15 cellular contexts compared by ENCODE assay signal in the genomic region with DNA sequence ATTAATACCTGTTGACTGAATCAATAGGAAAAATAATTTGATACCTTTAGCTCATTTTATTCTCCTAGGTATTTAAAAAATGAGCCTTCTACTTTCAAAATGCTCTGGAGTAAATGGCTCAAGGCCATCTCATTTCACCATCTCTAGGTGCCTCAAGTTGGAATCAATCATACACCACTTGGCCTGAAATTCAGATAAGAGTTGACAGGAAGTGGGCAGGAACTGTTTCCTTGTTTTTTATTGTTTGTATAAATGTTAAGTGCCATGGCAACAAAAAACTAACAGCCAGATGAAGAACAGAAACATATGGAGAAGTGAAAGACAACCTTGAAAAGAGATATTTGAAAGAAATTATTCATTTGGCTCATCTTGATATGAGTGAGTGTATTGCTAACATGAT. TPM values are rescaled to one million over a fixed set of nuclear protein-coding genes. Genes with fewer than 3 reads are reported as not detected.
A peak's percentile ranks its signal among the peaks of the same experiment; 100 is the strongest.
DNase-seq lines count a peak whose midpoint lies in the region; ATAC-seq, FAIRE-seq and TF ChIP-seq lines count a peak whose summit lies in the region.
"Had no signal": no experiment of that assay in that cellular context is flagged by ENCODE, and none has a peak within 500 bp of the region (broad histone marks: within the 10 kb centered on the region; RNA-seq: fewer than 3 reads in every experiment).

No MANE protein-coding gene starts in this region.

- intact Hi-C loops in MCF 10A (cut with micrococcal nuclease) (no loop called here), mammary epithelial cell (cut with micrococcal nuclease) (no loop called here), left ventricle myocardium superior (cut with micrococcal nuclease) (no loop called here), gastrocnemius medialis (cut with DNase I; ENCODE audit: low total_unique reads) (no loop called here)

- no peak for DNase-seq in MCF 10A (ENCODE audit: unreplicated experiment)
- DNase-seq in mammary epithelial cell = no peak
- peak; percentile 76 for DNase-seq in NCI-H226
- DNase-seq in left ventricle myocardium superior = no peak
- no peak for DNase-seq in gastrocnemius medialis
- no peak for DNase-seq in D341Med (ENCODE audit: low spot score)
- DNase-seq in frontal cortex (ENCODE audit: low spot score in 2 of 2) = no peak
- no peak for DNase-seq in NCI-H446 treated with DMSO at 0.1 percent for 48 hours (lab: John Stamatoyannopoulos, UW)
- DNase-seq: activated CD4-positive, alpha-beta T cell treated with anti-CD3 and anti-CD28 coated beads, Interleukin-2, amount 50 U/mL, for 1 hour; CD8-positive, alpha-beta memory T cell; GOT3; NCI-H2107; nucleus accumbens had no signal

- H3K36me3 Mint-ChIP-seq in MCF 10A (ENCODE audit: insufficient read depth, unreplicated experiment) = no peaks in the 10 kb centered on the region
- H3K36me3 Mint-ChIP-seq: CD8-positive, alpha-beta memory T cell had no signal

- no peak overlapping the region for H3K27ac ChIP-seq in mammary epithelial cell (ENCODE audit: insufficient read depth, low read depth, low read length)
- peak overlapping the region in 1 of 4 donors; percentile 45 for H3K27ac ChIP-seq in gastrocnemius medialis
- H3K27ac ChIP-seq: RWPE1 had no signal

- H3K79me2 ChIP-seq in mammary epithelial cell (ENCODE audit: insufficient read depth, low read length) = no peaks in the 10 kb centered on the region

- no peaks in the 10 kb centered on the region for H3K27me3 Mint-ChIP-seq in MCF 10A (ENCODE audit: insufficient read depth, unreplicated experiment)

- BruUV-seq in MCF 10A (replicated peaks; lab: Mats Ljungman, UMichigan) = no TSS peak
- no TSS peak for BruUV-seq in mammary epithelial cell (replicated peaks; lab: Mats Ljungman, UMichigan)

- H3K4me1 ChIP-seq in mammary epithelial cell (ENCODE audit: insufficient read depth, low read length) (no peaks in the 10 kb centered on the region), gastrocnemius medialis (peaks cover 31 to 36% of the 10 kb centered on the region in 2 donors)

- dilution Hi-C loops in mammary epithelial cell (cut with HindIII; ENCODE audit: low sequenced_read_pairs) = no loop called here

- no peak overlapping the region for H2AFZ ChIP-seq in mammary epithelial cell (ENCODE audit: low read depth, low read length)

- TF ChIP-seq POLR2A in gastrocnemius medialis (IDR thresholded peaks at IDR 0.05) = no peak

- no peak for FAIRE-seq in frontal cortex (lab: Jason Lieb, UNC)
- FAIRE-seq: astrocyte had no signal

- no peaks in the 10 kb centered on the region for H3K9me3 Mint-ChIP-seq in MCF 10A (ENCODE audit: unreplicated experiment)

- in situ Hi-C loops in mammary epithelial cell (cut with MboI; ENCODE audit: low sequenced_read_pairs in 2 of 2) = no loop called here
- in situ Hi-C loops in gastrocnemius medialis (cut with MboI; ENCODE audit: low sequenced_read_pairs in 4 of 4) = no loop called here

- ATAC-seq in left ventricle myocardium superior (peak; percentile 66), gastrocnemius medialis (peak; percentile 36 to 60)

- H3K4me3 ChIP-seq in mammary epithelial cell (replicated peaks in 1 of 3; ENCODE audit: insufficient read depth in 1 of 3, low read depth in 2 of 3, low read length in 3 of 3) (no peak overlapping the region), gastrocnemius medialis (no peak overlapping the region)

- H3K4me2 ChIP-seq in mammary epithelial cell (ENCODE audit: insufficient read depth, low read depth, low read length) = no peak overlapping the region

- H3K27me3 ChIP-seq in mammary epithelial cell (ENCODE audit: insufficient read depth, low read length) (peaks cover under 1% of the 10 kb centered on the region), gastrocnemius medialis (no peaks in the 10 kb centered on the region)

- CTCF ChIA-PET in MCF 10A (lab: Yijun Ruan, JAX) (interaction anchor here (0.6 kb wide), 1 partner anchor 174 kb away, joined by 3 read pairs; no protein-coding TSS in a partner anchor), mammary epithelial cell (lab: Charles Lee; ENCODE audit: low non-redundant PET) (no interaction called here)

- POLR2A ChIA-PET in MCF 10A (lab: Yijun Ruan, JAX) = interaction anchor here (0.6 to 1.0 kb wide), 2 partner anchors 11 to 70 kb away, joined by 3 to 4 read pairs; no protein-coding TSS in a partner anchor

- H3K9ac ChIP-seq in mammary epithelial cell (ENCODE audit: insufficient read depth, low read length) = no peak overlapping the region

- H3K36me3 ChIP-seq in mammary epithelial cell (ENCODE audit: insufficient read depth, low read length) (no peaks in the 10 kb centered on the region), gastrocnemius medialis (no peaks in the 10 kb centered on the region)

- peaks cover 6% of the 10 kb centered on the region for H3K4me1 Mint-ChIP-seq in MCF 10A (ENCODE audit: insufficient read depth, unreplicated experiment)
- H3K4me1 Mint-ChIP-seq: CD8-positive, alpha-beta memory T cell had no signal

- H3K9me3 ChIP-seq in mammary epithelial cell (replicated peaks; ENCODE audit: insufficient read depth, low read length) (no peaks in the 10 kb centered on the region), gastrocnemius medialis (no peaks in the 10 kb centered on the region)

- H4K20me1 ChIP-seq in mammary epithelial cell (ENCODE audit: insufficient read depth, low read length) = no peaks in the 10 kb centered on the region

- H3K4me3 Mint-ChIP-seq in MCF 10A (ENCODE audit: unreplicated experiment) = no peak overlapping the region
- H3K4me3 Mint-ChIP-seq: CD8-positive, alpha-beta memory T cell had no signal

- H3K27ac Mint-ChIP-seq in MCF 10A (ENCODE audit: low read depth, unreplicated experiment) = peak overlapping the region; percentile 81
- H3K27ac Mint-ChIP-seq: CD8-positive, alpha-beta memory T cell had no signal

- no peak for TF ChIP-seq CTCF in MCF 10A (IDR thresholded peaks at IDR 0.05; ENCODE audit: unreplicated experiment)
- TF ChIP-seq CTCF in mammary epithelial cell (conservative IDR thresholded peaks at IDR 0.05 in 1 of 2, IDR thresholded peaks at IDR 0.05 in 1 of 2; ENCODE audit: extremely low read depth in 1 of 2, insufficient read depth in 1 of 2, low read depth in 1 of 2, low read length in 2 of 2) = no peak
- TF ChIP-seq CTCF in gastrocnemius medialis (IDR thresholded peaks at IDR 0.05 in 4 of 5, conservative IDR thresholded peaks at IDR 0.05 in 1 of 5) = no peak

RNA-seq across cellular contexts. Expression of a gene that starts 12.4 kb away (rescaled TPM):
- total RNA-seq in MCF 10A (2022) (36.6 and 48.4 TPM in 2 replicates), mammary epithelial cell (1 to 10 TPM in 1 of 2 donors, not detected in 1; 7.3 TPM), left ventricle myocardium superior (232 TPM), gastrocnemius medialis (10 to 100 TPM; 36.2 to 71.4 (median 52.1) TPM), frontal cortex (140 TPM)
- polyA plus RNA-seq in mammary epithelial cell = 0.05 TPM
- polyA minus RNA-seq in mammary epithelial cell = not detected
- total RNA-seq: CD8-positive, alpha-beta memory T cell had no signal
- polyA plus RNA-seq: CD8-positive, alpha-beta memory T cell had no signal
